In the genomic region with DNA sequence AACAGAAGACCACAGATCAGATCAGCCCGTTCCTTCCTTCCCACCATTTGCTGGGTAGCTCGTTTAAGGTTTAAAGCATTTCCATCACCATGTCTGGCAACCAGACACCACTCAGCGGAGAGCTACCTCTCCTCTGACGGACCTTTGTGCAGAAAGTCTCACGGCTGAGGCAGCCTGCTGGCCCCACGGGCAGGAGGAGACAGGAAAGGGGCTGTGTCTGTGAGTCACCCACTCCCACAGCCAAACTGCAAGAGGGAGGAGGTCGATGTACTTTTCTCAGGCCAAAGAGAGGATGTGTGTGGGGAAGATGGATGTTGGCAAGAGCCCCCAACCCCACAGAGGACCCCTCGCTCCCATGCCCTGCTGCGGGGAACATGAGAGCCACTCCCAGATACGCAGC, we compare ENCODE assay signal across 21 cellular contexts.
A peak's percentile ranks its signal among the peaks of the same experiment; 100 is the strongest.
DNase-seq lines count a peak whose midpoint lies in the region; ATAC-seq and TF ChIP-seq lines count a peak whose summit lies in the region.
"Had no signal": no experiment of that assay in that cellular context is flagged by ENCODE, and none has a peak within 500 bp of the region (broad histone marks: within the 10 kb centered on the region; RNA-seq: fewer than 3 reads in every experiment).

No MANE protein-coding gene starts in this region.

- H3K79me2 ChIP-seq in GM23338 (replicated peaks; ENCODE audit: insufficient read depth): peaks cover 22% of the 10 kb centered on the region
- peaks cover 69% of the 10 kb centered on the region for H3K79me2 ChIP-seq in neural progenitor cell (ENCODE audit: low read depth)

- TF ChIP-seq CTCF in GM23338 (conservative IDR thresholded peaks at IDR 0.05; ENCODE audit: low read depth in 2 of 2): no peak
- TF ChIP-seq CTCF in fibroblast of pulmonary artery (IDR thresholded peaks at IDR 0.05; ENCODE audit: low read length, missing control alignments): no peak
- no peak for TF ChIP-seq CTCF in neural progenitor cell (IDR thresholded peaks at IDR 0.05)
- no peak for TF ChIP-seq CTCF in MCF 10A (IDR thresholded peaks at IDR 0.05; ENCODE audit: unreplicated experiment)

- no peaks in the 10 kb centered on the region for H4K20me1 ChIP-seq in GM23338 (replicated peaks; ENCODE audit: insufficient read depth)
- peaks cover 76% of the 10 kb centered on the region for H4K20me1 ChIP-seq in neural progenitor cell (ENCODE audit: low read depth)

- no peak for DNase-seq in GM23338 (ENCODE audit: low spot score)
- peak; percentile 66 for DNase-seq in astrocyte of the hippocampus (ENCODE audit: low read depth, low spot score)
- peak; percentile 66 for DNase-seq in fibroblast of pulmonary artery (ENCODE audit: low read depth)
- DNase-seq in neural progenitor cell (ENCODE audit: low spot score): no peak
- no peak for DNase-seq in MCF 10A (ENCODE audit: unreplicated experiment)
- DNase-seq in hippocampal formation (lab: John Stamatoyannopoulos, UW): no peak
- no peak for DNase-seq in activated T-cell treated with anti-CD3 and anti-CD28 coated beads, Interleukin-2, amount 50 U/mL, for 4 hours
- no peak for DNase-seq in COLO668 (lab: John Stamatoyannopoulos, UW; ENCODE audit: unreplicated experiment)
- DNase-seq: CD8-positive, alpha-beta T cell; DMS53; IMR-90; MG63; NCI-H1048; NCI-H1436; NCI-H1930; NCI-H526; PC-9 had no signal

- H3K4me3 ChIP-seq in GM23338 (no peak overlapping the region), fibroblast of pulmonary artery (replicated peaks; ENCODE audit: low read depth, low read length) (no peak overlapping the region), neural progenitor cell (no peak overlapping the region)
- H3K4me3 ChIP-seq: A549; BLaER1 treated with 17β-estradiol and CSF1 and Interleukin-3, amounts not matched to agents 10 nM and 100 nM; MG63; PC-9 had no signal

- H3K9me3 Mint-ChIP-seq in GM23338 (no peaks in the 10 kb centered on the region; the same call in 2 of the 3 replicates), neural progenitor cell (no peaks in the 10 kb centered on the region), MCF 10A (ENCODE audit: unreplicated experiment) (no peaks in the 10 kb centered on the region)
- no peaks in the 10 kb centered on the region for H3K9me3 Mint-ChIP-seq in activated T-cell treated with anti-CD3 and anti-CD28 coated beads, Interleukin-2, amount 50 U/mL, for 4 hours
- H3K9me3 Mint-ChIP-seq: CD8-positive, alpha-beta T cell had no signal

- H3K4me1 Mint-ChIP-seq in GM23338 (peaks cover 29% of the 10 kb centered on the region), neural progenitor cell (peaks cover 52% of the 10 kb centered on the region), MCF 10A (ENCODE audit: insufficient read depth, unreplicated experiment) (no peaks in the 10 kb centered on the region)
- H3K4me1 Mint-ChIP-seq in activated T-cell treated with anti-CD3 and anti-CD28 coated beads, Interleukin-2, amount 50 U/mL, for 4 hours (ENCODE audit: low read depth): no peaks in the 10 kb centered on the region

- H3K4me3 Mint-ChIP-seq in GM23338: no peak overlapping the region
- H3K4me3 Mint-ChIP-seq in neural progenitor cell: no peak overlapping the region
- H3K4me3 Mint-ChIP-seq in MCF 10A (ENCODE audit: unreplicated experiment): no peak overlapping the region
- H3K4me3 Mint-ChIP-seq in activated T-cell treated with anti-CD3 and anti-CD28 coated beads, Interleukin-2, amount 50 U/mL, for 4 hours: no peak overlapping the region
- H3K4me3 Mint-ChIP-seq: CD8-positive, alpha-beta T cell had no signal

- H3K4me1 ChIP-seq in GM23338 (ENCODE audit: insufficient read depth) (no peaks in the 10 kb centered on the region), neural progenitor cell (peaks cover 7% of the 10 kb centered on the region)
- H3K4me1 ChIP-seq: A549 had no signal

- no TSS peak for BruUV-seq in MCF 10A (replicated peaks; lab: Mats Ljungman, UMichigan)

- CTCF ChIA-PET in MCF 10A (lab: Yijun Ruan, JAX): interaction anchor here (0.7 kb wide), 1 partner anchor 451 kb away, joined by 3 read pairs; no protein-coding TSS in a partner anchor

- POLR2A ChIA-PET in MCF 10A (lab: Yijun Ruan, JAX): no interaction called here

- H3K9me2 ChIP-seq in GM23338 (ENCODE audit: insufficient read depth): no peaks in the 10 kb centered on the region

- H3K36me3 ChIP-seq in GM23338 (ENCODE audit: insufficient read depth) (no peaks in the 10 kb centered on the region), neural progenitor cell (no peaks in the 10 kb centered on the region)
- H3K36me3 ChIP-seq: BLaER1 treated with 17β-estradiol and CSF1 and Interleukin-3, amounts not matched to agents 10 nM and 100 nM; MG63 had no signal

- H3K9ac ChIP-seq in neural progenitor cell: no peak overlapping the region
- H3K9ac ChIP-seq: BLaER1 treated with 17β-estradiol and CSF1 and Interleukin-3, amounts not matched to agents 10 nM and 100 nM had no signal

- H3K27ac ChIP-seq in GM23338 (ENCODE audit: low read depth): no peak overlapping the region
- no peak overlapping the region for H3K27ac ChIP-seq in neural progenitor cell
- H3K27ac ChIP-seq: A549; BLaER1 treated with 17β-estradiol and CSF1 and Interleukin-3, amounts not matched to agents 10 nM and 100 nM; HL-60; PC-9; RWPE1 had no signal

- H3K4me2 ChIP-seq in GM23338: no peak overlapping the region
- no peak overlapping the region for H3K4me2 ChIP-seq in neural progenitor cell
- H3K4me2 ChIP-seq: A549, PC-9 had no signal

- H3K9me3 ChIP-seq in neural progenitor cell (ENCODE audit: low read depth): no peaks in the 10 kb centered on the region
- H3K9me3 ChIP-seq: A549; BLaER1 treated with 17β-estradiol and CSF1 and Interleukin-3, amounts not matched to agents 10 nM and 100 nM; MG63 had no signal

- no peak for ATAC-seq in GM23338
- no peak for ATAC-seq in activated T-cell treated with anti-CD3 and anti-CD28 coated beads, Interleukin-2, amount 50 U/mL, for 4 hours
- ATAC-seq: A549; CD8-positive, alpha-beta T cell had no signal

- peaks cover 12% of the 10 kb centered on the region for H3K27me3 Mint-ChIP-seq in GM23338 (ENCODE audit: insufficient read depth, low read depth, poor library complexity)
- H3K27me3 Mint-ChIP-seq in neural progenitor cell (ENCODE audit: insufficient read depth, low read depth): peaks cover 4% of the 10 kb centered on the region
- peaks cover 25% of the 10 kb centered on the region for H3K27me3 Mint-ChIP-seq in MCF 10A (ENCODE audit: insufficient read depth, unreplicated experiment)
- H3K27me3 Mint-ChIP-seq in activated T-cell treated with anti-CD3 and anti-CD28 coated beads, Interleukin-2, amount 50 U/mL, for 4 hours (ENCODE audit: low read depth): no peaks in the 10 kb centered on the region

- H3K27ac Mint-ChIP-seq in GM23338 (peak overlapping the region; percentile 70; the same call in 1 of the 2 replicates), neural progenitor cell (peak overlapping the region; percentile 3), MCF 10A (ENCODE audit: low read depth, unreplicated experiment) (no peak overlapping the region)
- H3K27ac Mint-ChIP-seq: CD8-positive, alpha-beta T cell had no signal

- intact Hi-C loops in MCF 10A (cut with micrococcal nuclease): no loop called here

- H3K27me3 ChIP-seq in GM23338 (ENCODE audit: insufficient read depth) (no peaks in the 10 kb centered on the region), neural progenitor cell (no peaks in the 10 kb centered on the region)
- H3K27me3 ChIP-seq: BLaER1 treated with 17β-estradiol and CSF1 and Interleukin-3, amounts not matched to agents 10 nM and 100 nM; MG63 had no signal

- H2AFZ ChIP-seq in GM23338 (no peak overlapping the region), neural progenitor cell (replicated peaks) (no peak overlapping the region)
- H2AFZ ChIP-seq: PC-9 had no signal

- H3K36me3 Mint-ChIP-seq in GM23338 (ENCODE audit: low read depth) (no peaks in the 10 kb centered on the region; the same call in 2 of the 3 replicates), neural progenitor cell (peaks cover 23% of the 10 kb centered on the region), MCF 10A (ENCODE audit: insufficient read depth, unreplicated experiment) (no peaks in the 10 kb centered on the region)
- no peaks in the 10 kb centered on the region for H3K36me3 Mint-ChIP-seq in activated T-cell treated with anti-CD3 and anti-CD28 coated beads, Interleukin-2, amount 50 U/mL, for 4 hours (ENCODE audit: insufficient read depth)
- H3K36me3 Mint-ChIP-seq: CD8-positive, alpha-beta T cell had no signal

- H3F3A ChIP-seq in GM23338 (replicated peaks; ENCODE audit: low read depth) (no peaks in the 10 kb centered on the region), neural progenitor cell (ENCODE audit: low read depth) (peaks cover 2% of the 10 kb centered on the region)

Comparison
In these comparisons a context has a peak if more than half of its experiments do, and no peak if none do; other contexts are left out.
1. DNase-seq: peak in astrocyte of the hippocampus (single experiment) and fibroblast of pulmonary artery (single experiment); none in GM23338 (single experiment), neural progenitor cell (single experiment), MCF 10A (single experiment), hippocampal formation (0 of 2), activated T-cell treated with anti-CD3 and anti-CD28 coated beads, Interleukin-2, amount 50 U/mL, for 4 hours (single experiment) and COLO668 (single experiment).